In genomic region chr7:108600399-108600798, GRCh38 we compare ENCODE assay signal across 5 cellular contexts.
"Had no signal": no experiment of that assay in that cellular context is flagged by ENCODE, and none has a peak within 500 bp of the region (broad histone marks: within the 10 kb centered on the region; RNA-seq: fewer than 3 reads in every experiment).

No MANE protein-coding gene starts in this region.

- H3K27ac ChIP-seq: HL-60 had no signal

- H3K27ac Mint-ChIP-seq: IgD-negative memory B cell had no signal

- ATAC-seq: HepG2, K562 had no signal

- H3K4me3 ChIP-seq: K562 had no signal

- H3K9me3 Mint-ChIP-seq: IgD-negative memory B cell had no signal

- DNase-seq: IMR-90 had no signal

- H3K4me3 Mint-ChIP-seq: IgD-negative memory B cell had no signal
